ENCODE assay signal across 8 cellular contexts in the genomic region with DNA sequence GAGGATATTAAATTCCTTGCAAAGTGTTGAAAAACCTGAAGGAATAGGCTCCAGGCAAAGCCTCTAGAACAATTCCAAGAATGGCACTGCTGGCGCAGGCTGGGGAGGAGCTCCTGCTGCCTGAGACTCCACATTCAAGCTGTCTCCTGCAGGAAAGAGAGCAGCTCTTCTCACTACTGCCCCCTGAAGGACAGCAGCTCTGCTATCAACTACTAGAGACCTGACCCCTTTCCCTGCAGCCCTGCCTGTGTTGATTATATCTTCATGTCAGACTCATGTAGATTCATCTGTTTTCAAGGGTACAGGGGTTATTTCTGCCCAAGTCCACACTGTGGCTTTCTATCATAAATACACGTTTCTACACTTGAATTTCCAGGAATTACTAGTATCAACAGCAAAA.
DNase-seq lines count a peak whose midpoint lies in the region; ATAC-seq and TF ChIP-seq lines count a peak whose summit lies in the region.
"Not testable (repeated sequence)": the region's sequence is repeated elsewhere in the genome, so short reads cannot be mapped to it uniquely, and the experiment has no call there.

No MANE protein-coding gene starts in this region.

- H3K36me3 ChIP-seq in NT2/D1 (ENCODE audit: insufficient read depth, insufficient read length, low read length) = not testable (repeated sequence)

- H3K27ac Mint-ChIP-seq in WTC11 = not testable (repeated sequence)

- not testable (repeated sequence) for H3K36me3 Mint-ChIP-seq in WTC11

- not testable (repeated sequence) for H3K4me3 Mint-ChIP-seq in WTC11

- not testable (repeated sequence) for H3K9me3 ChIP-seq in NT2/D1 (ENCODE audit: insufficient read depth, low read length)

- not testable (repeated sequence) for DNase-seq in AG09309 (ENCODE audit: low read depth)
- peak; percentile 30 for DNase-seq in EH (ENCODE audit: low read depth)
- peak; percentile 46 for DNase-seq in NT2/D1 (ENCODE audit: low read depth, low spot score)
- DNase-seq in WTC11 (ENCODE audit: low spot score) = peak; percentile 58
- DNase-seq in dermis blood vessel endothelial cell = peak; percentile 56
- DNase-seq in iPS-NIHi11 (ENCODE audit: low spot score) = peak; percentile 36
- peak; percentile 7 for DNase-seq in retinal pigment epithelial cell (ENCODE audit: low read depth)

- peaks cover 11% of the 10 kb centered on the region for H3K9me3 Mint-ChIP-seq in WTC11

- peak; percentile 52; the same call in 1 of the 2 replicates for ATAC-seq in WTC11

- CTCF ChIA-PET in WTC11 (lab: Charles Lee) = interaction anchor here (0.6 to 4.2 kb wide), 16 partner anchors 9 to 169 kb away, joined by 3 to 24 read pairs (median 4); no protein-coding TSS in a partner anchor

- TF ChIP-seq CTCF in AG09309 (IDR thresholded peaks at IDR 0.05; ENCODE audit: control insufficient read depth, insufficient read depth, low read depth, low read length, missing control alignments) (peak; percentile 40), LNCAP (IDR thresholded peaks at IDR 0.05) (peak; percentile 36; the same call in 1 of the 2 replicates), WTC11 (IDR thresholded peaks at IDR 0.05) (0 out of 2 replicates have a peak, but pooled peaks have one; percentile 32), retinal pigment epithelial cell (conservative IDR thresholded peaks at IDR 0.05; ENCODE audit: low read depth, low read length) (peak; percentile 63)

- not testable (repeated sequence) for H3K27me3 ChIP-seq in NT2/D1 (ENCODE audit: insufficient read depth, insufficient read length)

- H3K4me1 Mint-ChIP-seq in WTC11 = not testable (repeated sequence)

- not testable (repeated sequence) for H3K27me3 Mint-ChIP-seq in WTC11 (ENCODE audit: low read depth)

- not testable (repeated sequence) for H3K4me1 ChIP-seq in NT2/D1 (ENCODE audit: insufficient read depth, insufficient read length)

- H3K4me3 ChIP-seq in AG09309 (ENCODE audit: control insufficient read depth, low read depth, low read length); NT2/D1 (ENCODE audit: insufficient read length, low read depth); retinal pigment epithelial cell (ENCODE audit: low read length): not testable (repeated sequence)

- POLR2A ChIA-PET in WTC11 (lab: Charles Lee) = not testable (repeated sequence)

- not testable (repeated sequence) for H3K9ac ChIP-seq in NT2/D1 (ENCODE audit: insufficient read length, low read depth)
